In the genomic region with DNA sequence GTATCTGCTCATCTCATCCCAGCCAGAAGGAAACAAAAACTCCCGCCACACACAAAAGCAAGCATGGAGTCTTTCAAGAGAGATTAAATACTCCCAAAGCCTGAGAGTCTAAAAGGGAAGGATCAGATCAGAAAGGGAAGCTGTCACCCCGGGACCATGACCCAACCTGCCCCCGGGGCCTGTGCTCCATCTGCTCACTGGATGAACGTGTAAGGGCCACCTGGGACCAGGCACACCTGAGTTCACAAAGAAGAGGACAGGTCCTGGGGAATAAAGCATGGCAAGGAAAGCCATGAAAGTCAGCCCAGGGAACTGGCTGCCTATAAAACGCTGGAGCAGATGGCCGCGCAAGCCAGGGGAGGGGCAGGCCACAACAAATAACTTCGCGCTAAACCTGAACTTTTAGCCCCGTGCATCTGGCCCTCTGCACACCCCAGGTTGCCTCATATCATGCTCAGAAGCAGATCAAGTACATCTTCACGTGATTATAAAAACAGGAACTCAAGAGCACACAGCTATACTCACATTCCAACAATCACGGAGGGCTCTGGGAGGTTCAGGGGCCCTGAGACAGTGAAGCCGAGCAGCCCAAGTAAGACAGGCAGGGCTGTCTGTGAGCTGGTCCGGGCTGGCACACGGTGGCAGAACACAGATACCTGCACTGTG, we compare ENCODE assay signal across 12 cellular contexts. TPM values are rescaled to one million over a fixed set of nuclear protein-coding genes. Genes with fewer than 3 reads are reported as not detected.
A peak's percentile ranks its signal among the peaks of the same experiment; 100 is the strongest.
DNase-seq lines count a peak whose midpoint lies in the region; ATAC-seq and TF ChIP-seq lines count a peak whose summit lies in the region.
"Had no signal": no experiment of that assay in that cellular context is flagged by ENCODE, and none has a peak within 500 bp of the region (broad histone marks: within the 10 kb centered on the region; RNA-seq: fewer than 3 reads in every experiment).

No MANE protein-coding gene starts in this region.

- no peak for TF ChIP-seq POLR2A in esophagus muscularis mucosa (IDR thresholded peaks at IDR 0.05; ENCODE audit: low read depth)

- no peak overlapping the region for H3K27ac ChIP-seq in esophagus muscularis mucosa (replicated peaks in 1 of 4)
- H3K27ac ChIP-seq: cardiac muscle cell, tibial nerve had no signal

- no peak for TF ChIP-seq EP300 in esophagus muscularis mucosa (IDR thresholded peaks at IDR 0.05)

- H3K27me3 Mint-ChIP-seq in central memory CD8-positive, alpha-beta T cell: no peaks in the 10 kb centered on the region
- no peaks in the 10 kb centered on the region for H3K27me3 Mint-ChIP-seq in progenitor cell of endocrine pancreas

- H3K9me3 ChIP-seq in esophagus muscularis mucosa: no peaks in the 10 kb centered on the region
- H3K9me3 ChIP-seq: tibial nerve had no signal

- H3K4me3 Mint-ChIP-seq in central memory CD8-positive, alpha-beta T cell: no peak overlapping the region
- no peak overlapping the region for H3K4me3 Mint-ChIP-seq in progenitor cell of endocrine pancreas (ENCODE audit: low read depth)

- H3K4me1 ChIP-seq in esophagus muscularis mucosa: peaks cover 60 to 71% (median 67%) of the 10 kb centered on the region in 4 donors

- WGBS in esophagus muscularis mucosa: 74% methylated on average over 15 of the region's 15 CpGs

- TF ChIP-seq CTCF in progenitor cell of endocrine pancreas (IDR thresholded peaks at IDR 0.05; ENCODE audit: unreplicated experiment) (no peak), esophagus muscularis mucosa (IDR thresholded peaks at IDR 0.05) (no peak)

- peak overlapping the region; percentile 46 for H3K27ac Mint-ChIP-seq in central memory CD8-positive, alpha-beta T cell (ENCODE audit: low read depth)
- peak overlapping the region; percentile 62 for H3K27ac Mint-ChIP-seq in progenitor cell of endocrine pancreas
- H3K27ac Mint-ChIP-seq: activated T-helper 2 cell treated with anti-CD3 and anti-CD28 coated beads, Interferon-gamma antibody, Interleukin-2, Interleukin-4, amounts not matched to agents 10 μg/mL and 5 μg/mL and 100 μg/mL, durations not matched to agents 14 hours and 24 hours and 36 hours had no signal

- H3K4me3 ChIP-seq in esophagus muscularis mucosa: no peak overlapping the region
- H3K4me3 ChIP-seq: cardiac muscle cell, tibial nerve had no signal

- H3K4me1 Mint-ChIP-seq in central memory CD8-positive, alpha-beta T cell: peaks cover 44% of the 10 kb centered on the region
- peaks cover 26% of the 10 kb centered on the region for H3K4me1 Mint-ChIP-seq in progenitor cell of endocrine pancreas (ENCODE audit: low read depth)

- intact Hi-C loops in esophagus muscularis mucosa (cut with DNase I): loop anchor here (5.0 kb wide), 1 partner anchor 48 kb away; no protein-coding TSS in a partner anchor

- H3K27me3 ChIP-seq in esophagus muscularis mucosa: peaks cover 0 to 7% (median 0%) of the 10 kb centered on the region in 4 donors
- H3K27me3 ChIP-seq: cardiac muscle cell, tibial nerve had no signal

- DNase-seq in GF-D8 (lab: John Stamatoyannopoulos, UW): peak; percentile 50
- DNase-seq in NCI-H2171 (lab: John Stamatoyannopoulos, UW): peak; percentile 86
- DNase-seq in central memory CD8-positive, alpha-beta T cell (ENCODE audit: low spot score in 2 of 2): no peak
- no peak for DNase-seq in progenitor cell of endocrine pancreas (ENCODE audit: low spot score, unreplicated experiment)
- DNase-seq in esophagus muscularis mucosa (ENCODE audit: extremely low spot score): no peak
- DNase-seq in GM19238 (ENCODE audit: insufficient read length, low spot score): no peak
- DNase-seq: NCI-H1436 had no signal

- H3K36me3 ChIP-seq in esophagus muscularis mucosa: peaks cover 0 to 41% (median 24%) of the 10 kb centered on the region in 4 donors
- H3K36me3 ChIP-seq: cardiac muscle cell had no signal

- ATAC-seq in central memory CD8-positive, alpha-beta T cell (replicated peaks; ENCODE audit: extremely low read depth, poor library complexity, severe bottlenecking): no peak
- ATAC-seq in HG03095 (IDR thresholded peaks at IDR 0.05; ENCODE audit: unreplicated experiment) (no peak), GM18498 (IDR thresholded peaks at IDR 0.05; ENCODE audit: unreplicated experiment) (no peak)

- no peaks in the 10 kb centered on the region for H3K9me3 Mint-ChIP-seq in central memory CD8-positive, alpha-beta T cell
- no peaks in the 10 kb centered on the region for H3K9me3 Mint-ChIP-seq in progenitor cell of endocrine pancreas (ENCODE audit: low read depth)
- H3K9me3 Mint-ChIP-seq: activated T-helper 2 cell treated with anti-CD3 and anti-CD28 coated beads, Interferon-gamma antibody, Interleukin-2, Interleukin-4, amounts not matched to agents 10 μg/mL and 5 μg/mL and 100 μg/mL, durations not matched to agents 14 hours and 24 hours and 36 hours had no signal

- peaks cover 18% of the 10 kb centered on the region for H3K36me3 Mint-ChIP-seq in central memory CD8-positive, alpha-beta T cell (ENCODE audit: insufficient read depth)
- H3K36me3 Mint-ChIP-seq in progenitor cell of endocrine pancreas (ENCODE audit: insufficient read depth): peaks cover 5% of the 10 kb centered on the region

RNA-seq across cellular contexts. Expression of gene TMEM11, which starts 3.4 kb away (rescaled TPM):
- total RNA-seq in progenitor cell of endocrine pancreas (22.2 and 22.6 TPM in 2 replicates), esophagus muscularis mucosa (10 to 100 TPM; 24.1 to 31.0 (median 26.0) TPM)

RNA-seq across cellular contexts. Expression of gene NATD1, which starts 42.7 kb away (rescaled TPM):
- total RNA-seq in progenitor cell of endocrine pancreas (13.5 TPM in 2 replicates), esophagus muscularis mucosa (10 to 100 TPM; 12.3 to 26.2 (median 18.1) TPM)

Comparison
In these comparisons a context has a peak if more than half of its experiments do, and no peak if none do; other contexts are left out.
1. DNase-seq: peak in GF-D8 (single experiment) and NCI-H2171 (single experiment); none in central memory CD8-positive, alpha-beta T cell (0 of 2), progenitor cell of endocrine pancreas (single experiment), esophagus muscularis mucosa (single experiment) and GM19238 (single experiment).